In the genomic region with DNA sequence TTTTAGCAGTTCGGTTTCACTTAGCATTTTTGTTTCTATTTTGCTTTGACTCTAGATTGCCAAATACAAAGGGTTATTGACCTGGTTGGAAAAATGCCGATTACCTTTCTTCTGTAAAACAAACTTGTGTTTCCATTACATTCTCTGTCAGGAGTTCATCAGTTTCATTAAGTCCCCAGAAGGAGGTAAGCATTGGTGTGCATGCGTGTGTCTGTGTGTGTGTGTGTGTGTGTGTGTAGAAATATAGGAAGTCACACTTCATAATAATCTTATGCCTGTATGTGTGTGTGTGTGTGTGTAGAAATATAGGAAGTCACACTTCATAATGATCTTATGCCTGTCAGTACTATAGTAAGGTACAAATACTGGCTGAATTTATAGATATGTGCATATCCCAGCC, we compare ENCODE assay signal across 18 cellular contexts. TPM values are rescaled to one million over a fixed set of nuclear protein-coding genes. Genes with fewer than 3 reads are reported as not detected.
DNase-seq lines count a peak whose midpoint lies in the region; ATAC-seq and TF ChIP-seq lines count a peak whose summit lies in the region.
"Had no signal": no experiment of that assay in that cellular context is flagged by ENCODE, and none has a peak within 500 bp of the region (broad histone marks: within the 10 kb centered on the region; RNA-seq: fewer than 3 reads in every experiment).

No MANE protein-coding gene starts in this region.

- peak overlapping the region; percentile 26 for H3K27ac ChIP-seq in A673 (ENCODE audit: low read depth, low read length, poor library complexity, severe bottlenecking)
- peak overlapping the region; percentile 73 for H3K27ac ChIP-seq in HL-60 (replicated peaks)
- H3K27ac ChIP-seq: BLaER1, KMS-11 had no signal

- H3K27me3 ChIP-seq in A673 (replicated peaks; ENCODE audit: insufficient read depth, low read depth, low read length, poor library complexity) (no peaks in the 10 kb centered on the region), HL-60 (ENCODE audit: insufficient read depth, poor library complexity, severe bottlenecking) (no peaks in the 10 kb centered on the region)
- H3K27me3 ChIP-seq: BLaER1 had no signal

- TF ChIP-seq CTCF in A673 (conservative IDR thresholded peaks at IDR 0.05; ENCODE audit: low read depth, low read length) (no peak), HL-60 (IDR thresholded peaks at IDR 0.05; ENCODE audit: insufficient read depth, low read length) (no peak)

- TSS peak; percentile 79 for BruUV-seq in A673 (replicated peaks; lab: Mats Ljungman, UMichigan)

- no peaks in the 10 kb centered on the region for H3K9me3 ChIP-seq in A673 (ENCODE audit: low read depth, low read length, poor library complexity, severe bottlenecking)

- H3K4me3 ChIP-seq in A673 (ENCODE audit: low read depth, low read length, poor library complexity, severe bottlenecking) (no peak overlapping the region), HL-60 (replicated peaks; ENCODE audit: insufficient read depth, low read length) (no peak overlapping the region)
- H3K4me3 ChIP-seq: BLaER1 had no signal

- DNase-seq in A673 (ENCODE audit: low spot score) (no peak), HL-60 (ENCODE audit: low read depth in 1 of 2, low spot score in 1 of 2) (peak; percentile 61 to 69), NOMO-1 (lab: John Stamatoyannopoulos, UW; ENCODE audit: unreplicated experiment in 2 of 2) (peak; percentile 15 to 49), left lobe of liver (ENCODE audit: low spot score) (no peak)
- DNase-seq in stimulated activated CD4-positive, alpha-beta T cell treated with anti-CD3 and anti-CD28 coated beads, Interleukin-4, amount 100 ng/mL, for 24 hours: no peak
- DNase-seq: CD8-positive, alpha-beta memory T cell; NCI-H1694 treated with DMSO at 0.1 percent for 48 hours; NCI-H345; NCI-H526; SHP77; T-helper 1 cell had no signal

- POLR2A ChIA-PET in A673 (lab: Charles Lee; ENCODE audit: low non-redundant PET): no interaction called here

- CTCF ChIA-PET in A673 (lab: Charles Lee): no interaction called here

- ATAC-seq in left lobe of liver: peak; percentile 74
- ATAC-seq in HG03095 (IDR thresholded peaks at IDR 0.05; ENCODE audit: unreplicated experiment): no peak
- no peak for ATAC-seq in GM18907 (IDR thresholded peaks at IDR 0.05; ENCODE audit: unreplicated experiment)

- peaks cover 4% of the 10 kb centered on the region for H3K4me1 ChIP-seq in A673 (ENCODE audit: insufficient read depth, low read length, poor library complexity, severe bottlenecking)
- H3K4me1 ChIP-seq: BLaER1 had no signal

- intact Hi-C loops in A673 (cut with micrococcal nuclease; ENCODE audit: unreplicated experiment): no loop called here

- H3K36me3 ChIP-seq in A673 (ENCODE audit: insufficient read depth, low read length, poor library complexity, severe bottlenecking): no peaks in the 10 kb centered on the region
- H3K36me3 ChIP-seq: BLaER1 had no signal

RNA-seq across cellular contexts. Expression of a gene that starts 10.0 kb away (rescaled TPM):
- total RNA-seq in A673 (2021): not detected in 2 replicates
- total RNA-seq in left lobe of liver: not detected
- total RNA-seq: CD8-positive, alpha-beta memory T cell; H1; M059J; RPMI7951 had no signal

RNA-seq across cellular contexts. Expression of a gene that starts 59.5 kb away (rescaled TPM):
- total RNA-seq in A673 (2021): not detected in 2 replicates
- total RNA-seq in left lobe of liver: not detected
- total RNA-seq: CD8-positive, alpha-beta memory T cell; H1; M059J; RPMI7951 had no signal

Comparison
In these comparisons a context has a peak if more than half of its experiments do, and no peak if none do; other contexts are left out.
1. DNase-seq: peak in HL-60 (2 of 2) and NOMO-1 (2 of 2); none in A673 (single experiment), left lobe of liver (single experiment) and stimulated activated CD4-positive, alpha-beta T cell treated with anti-CD3 and anti-CD28 coated beads, Interleukin-4, amount 100 ng/mL, for 24 hours (single experiment).